In the genomic region with DNA sequence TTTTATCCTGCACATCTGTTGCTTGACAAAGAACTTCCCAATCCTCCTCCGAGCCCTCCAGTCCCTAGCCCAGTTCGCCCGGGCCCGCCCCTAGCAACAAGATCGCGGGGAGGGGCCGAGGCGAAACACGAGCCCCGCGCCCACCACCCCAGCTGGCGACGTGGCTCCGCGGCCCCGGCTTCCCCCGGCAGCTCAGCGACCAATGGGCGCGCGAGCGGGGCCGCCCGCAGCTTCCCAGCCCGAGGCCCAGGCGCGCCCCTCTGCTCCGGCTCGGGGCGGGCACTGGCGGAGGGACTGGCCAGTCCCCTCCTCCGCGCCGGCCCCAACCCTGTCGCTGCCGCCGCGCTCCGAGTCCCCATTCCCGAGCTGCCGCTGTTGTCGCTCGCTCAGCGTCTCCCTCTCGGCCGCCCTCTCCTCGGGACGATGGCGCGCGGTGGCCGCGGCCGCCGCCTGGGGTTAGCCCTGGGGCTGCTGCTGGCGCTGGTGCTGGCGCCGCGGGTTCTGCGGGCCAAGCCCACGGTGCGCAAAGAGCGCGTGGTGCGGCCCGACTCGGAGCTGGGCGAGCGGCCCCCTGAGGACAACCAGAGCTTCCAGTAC, we compare ENCODE assay signal across 8 cellular contexts. TPM values are rescaled to one million over a fixed set of nuclear protein-coding genes. Genes with fewer than 3 reads are reported as not detected.
DNase-seq lines count a peak whose midpoint lies in the region; TF ChIP-seq lines count a peak whose summit lies in the region.

Gene RCN1 (plus strand): TSS at position 301 of the 597 bp plus-strand sequence. CDS start 123 bp downstream, at position 424.

- peak within 1 kb of the TSS; percentile 68 for H3K4me2 ChIP-seq in MM.1S (ENCODE audit: low read depth, low read length)
- peak within 1 kb of the TSS; percentile 82 for H3K4me2 ChIP-seq in smooth muscle cell

- peaks cover 32 to 43% of the 10 kb centered on the region in 2 donors for H3K4me1 Mint-ChIP-seq in immature natural killer cell

- H3K4me3 ChIP-seq in GM12864 (ENCODE audit: low read depth, low read length) = peak within 1 kb of the TSS; percentile 87
- peak within 1 kb of the TSS; percentile 64 for H3K4me3 ChIP-seq in HAP-1
- peak within 1 kb of the TSS; percentile 82 for H3K4me3 ChIP-seq in MM.1S (ENCODE audit: low read length)
- peak within 1 kb of the TSS; percentile 72 for H3K4me3 ChIP-seq in WERI-Rb-1 (ENCODE audit: low read depth, low read length)
- H3K4me3 ChIP-seq in smooth muscle cell = peak within 1 kb of the TSS; percentile 71

- H3K4me1 ChIP-seq in HAP-1 (peaks cover 25% of the 10 kb centered on the region), MM.1S (ENCODE audit: low read length) (peaks cover 21% of the 10 kb centered on the region), smooth muscle cell (ENCODE audit: low read depth) (peaks cover 13% of the 10 kb centered on the region)

- no peaks in the 10 kb centered on the region for H3K36me3 Mint-ChIP-seq in immature natural killer cell

- H3F3A ChIP-seq in MM.1S (ENCODE audit: insufficient read depth, low read length) (peaks cover 25% of the 10 kb centered on the region), smooth muscle cell (ENCODE audit: low read depth) (peaks cover 5% of the 10 kb centered on the region)

- no peak for TF ChIP-seq CTCF in GM12864 (IDR thresholded peaks at IDR 0.05; ENCODE audit: low read depth, low read length, missing control alignments)
- TF ChIP-seq CTCF in MM.1S (IDR thresholded peaks at IDR 0.05; ENCODE audit: low read length) = no peak
- no peak for TF ChIP-seq CTCF in WERI-Rb-1 (IDR thresholded peaks at IDR 0.05; ENCODE audit: low read depth, low read length)
- no peak for TF ChIP-seq CTCF in smooth muscle cell (IDR thresholded peaks at IDR 0.05; ENCODE audit: borderline replicate concordance, insufficient read depth, poor library complexity, severe bottlenecking)

- H3K9me3 ChIP-seq in HAP-1 (no peaks in the 10 kb centered on the region), MM.1S (replicated peaks; ENCODE audit: insufficient read depth, low read length) (no peaks in the 10 kb centered on the region), WERI-Rb-1 (ENCODE audit: severe bottlenecking) (no peaks in the 10 kb centered on the region), smooth muscle cell (replicated peaks; ENCODE audit: low read depth) (no peaks in the 10 kb centered on the region)

- H3K4me3 Mint-ChIP-seq in immature natural killer cell = peak within 1 kb of the TSS; percentile 87 to 91 (median 89)

- H4K20me1 ChIP-seq in MM.1S (ENCODE audit: insufficient read depth, low read length) (no peaks in the 10 kb centered on the region), smooth muscle cell (ENCODE audit: low read depth) (peaks cover 39% of the 10 kb centered on the region)

- H3K27me3 ChIP-seq in HAP-1 (ENCODE audit: low read depth) (no peaks in the 10 kb centered on the region; the same call in 1 of the 2 replicates), MM.1S (replicated peaks; ENCODE audit: insufficient read depth, low read length) (no peaks in the 10 kb centered on the region), WERI-Rb-1 (ENCODE audit: insufficient read depth, low read depth, severe bottlenecking) (no peaks in the 10 kb centered on the region), smooth muscle cell (ENCODE audit: low read depth) (no peaks in the 10 kb centered on the region)

- H3K27ac ChIP-seq in MM.1S (ENCODE audit: low read length) = peak within 1 kb of the TSS; percentile 58; the same call in 1 of the 2 replicates
- H3K27ac ChIP-seq in WERI-Rb-1 = peak within 1 kb of the TSS; percentile 89
- peak within 1 kb of the TSS; percentile 72 for H3K27ac ChIP-seq in caudate nucleus (ENCODE audit: low read depth, low read length)
- peak within 1 kb of the TSS; percentile 74 for H3K27ac ChIP-seq in smooth muscle cell (ENCODE audit: low read depth)

- H3K79me2 ChIP-seq in MM.1S (ENCODE audit: low read length) (peaks cover 40% of the 10 kb centered on the region), smooth muscle cell (ENCODE audit: low read depth) (peaks cover 44% of the 10 kb centered on the region)

- peak within 1 kb of the TSS; percentile 73 for H2AFZ ChIP-seq in MM.1S (ENCODE audit: low read length)
- peak within 1 kb of the TSS; percentile 64 for H2AFZ ChIP-seq in smooth muscle cell (ENCODE audit: low read depth)

- no peaks in the 10 kb centered on the region for H3K36me3 ChIP-seq in HAP-1 (replicated peaks)
- no peaks in the 10 kb centered on the region for H3K36me3 ChIP-seq in MM.1S (replicated peaks; ENCODE audit: insufficient read depth, low read length)
- peaks cover 17% of the 10 kb centered on the region for H3K36me3 ChIP-seq in WERI-Rb-1
- no peaks in the 10 kb centered on the region for H3K36me3 ChIP-seq in smooth muscle cell (ENCODE audit: low read depth)

- peak within 1 kb of the TSS; percentile 75 to 93 (median 90) for H3K27ac Mint-ChIP-seq in immature natural killer cell

- in situ Hi-C loops in HAP-1 (cut with MboI; ENCODE audit: low sequenced_read_pairs) = no loop called here

- under 1% methylated on average over 58 of the region's 69 CpGs for WGBS in smooth muscle cell (ENCODE audit: low lambda C conversion rate)

- peak within 1 kb of the TSS; percentile 89 for H3K9ac ChIP-seq in MM.1S (ENCODE audit: low read length)
- peak within 1 kb of the TSS; percentile 92 for H3K9ac ChIP-seq in smooth muscle cell (ENCODE audit: low read depth)

- no peaks in the 10 kb centered on the region for H3K9me2 ChIP-seq in MM.1S (replicated peaks; ENCODE audit: insufficient read depth, low read length)

- no peak for DNase-seq in GM12864 (ENCODE audit: low read depth)
- DNase-seq in HAP-1 (ENCODE audit: low spot score in 2 of 2) = peak; percentile 67 to 87
- peak; percentile 46 for DNase-seq in MM.1S
- DNase-seq in WERI-Rb-1 = peak; percentile 83
- DNase-seq in caudate nucleus (lab: John Stamatoyannopoulos, UW) = peak in 35 of 61 donors; percentile 2 to 75 (median 43)
- DNase-seq in immature natural killer cell = no peak
- DNase-seq in smooth muscle cell (lab: John Stamatoyannopoulos, UW; ENCODE audit: unreplicated experiment) = peak; percentile 64
- DNase-seq in SHP77 (lab: John Stamatoyannopoulos, UW) = no peak

- H3K27me3 Mint-ChIP-seq in immature natural killer cell (ENCODE audit: low read depth in 3 of 3) = peaks cover 0 to 8% (median 3%) of the 10 kb centered on the region in 3 donors

- H3K9me3 Mint-ChIP-seq in immature natural killer cell = no peaks in the 10 kb centered on the region

RNA-seq across cellular contexts. Expression of gene RCN1, which starts in this region (rescaled TPM):
- polyA plus RNA-seq in immature natural killer cell = 10 to 100 TPM; 12.0 to 45.5 (median 19.5) TPM
- 244 and 326 TPM in 2 replicates for total RNA-seq in smooth muscle cell
- polyA plus RNA-seq in smooth muscle cell = 310 and 372 TPM in 2 replicates

Comparison
In these comparisons a context has a peak if more than half of its experiments do, and no peak if none do; other contexts are left out.
1. DNase-seq: peak in HAP-1 (2 of 2), MM.1S (single experiment), WERI-Rb-1 (single experiment), caudate nucleus (35 of 61) and smooth muscle cell (single experiment); none in GM12864 (single experiment), immature natural killer cell (0 of 3) and SHP77 (0 of 2).
2. Peak in every context shown above with its lines, with median percentiles within 50 percentile points of each other: H3K4me3 ChIP-seq and H3K27ac ChIP-seq.